In the genomic region with DNA sequence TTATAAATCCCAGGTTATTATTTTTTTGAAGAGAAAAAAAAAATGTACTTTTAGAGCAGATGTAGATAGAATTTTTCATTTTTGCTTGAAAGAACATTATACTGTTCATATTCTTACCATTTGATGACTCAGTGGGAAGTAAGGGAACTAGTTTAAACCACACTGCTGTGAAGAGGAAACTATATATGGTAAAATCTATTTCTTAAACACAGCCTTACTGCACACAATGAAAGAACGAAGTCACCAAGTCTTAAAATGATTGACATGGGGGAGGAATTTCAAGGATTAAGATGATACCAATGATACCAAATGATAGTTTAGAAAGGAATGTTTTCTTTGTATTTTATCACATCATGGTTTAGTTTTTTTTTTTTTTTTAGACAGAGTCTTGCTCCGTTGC, we compare ENCODE assay signal across 8 cellular contexts. TPM values are rescaled to one million over a fixed set of nuclear protein-coding genes. Genes with fewer than 3 reads are reported as not detected.
A peak's percentile ranks its signal among the peaks of the same experiment; 100 is the strongest.
DNase-seq lines count a peak whose midpoint lies in the region; ATAC-seq and TF ChIP-seq lines count a peak whose summit lies in the region.

No MANE protein-coding gene starts in this region.

- ATAC-seq in GM21723 (IDR thresholded peaks at IDR 0.05; ENCODE audit: unreplicated experiment) (peak; percentile 43), T-cell (replicated peaks in 1 of 4) (peak in 3 of 4 experiments; percentile 32 to 45 (median 36)), left colon (no peak)

- peaks cover 0 to under 1% of the 10 kb centered on the region in 2 donors for H3K27me3 Mint-ChIP-seq in T-cell

- H3K27ac Mint-ChIP-seq in T-cell = peak overlapping the region; percentile 59 to 62

- H3K4me3 Mint-ChIP-seq in T-cell = peak overlapping the region; percentile 19 to 53 (median 41)

- CTCF ChIA-PET in AG04449 (lab: Yijun Ruan, JAX) (interaction anchor here (0.5 kb wide), 1 partner anchor 101 kb away, joined by 3 read pairs; no protein-coding TSS in a partner anchor), T-cell (lab: Charles Lee) (interaction anchor here in 1 of 2 donors (0.5 kb wide), 1 partner anchor 635 kb away, joined by 4 read pairs; no protein-coding TSS in a partner anchor)

- TF ChIP-seq CTCF in AG04449 (IDR thresholded peaks at IDR 0.05; ENCODE audit: insufficient read depth, low read length, missing control alignments) (no peak), fibroblast of villous mesenchyme (IDR thresholded peaks at IDR 0.05; ENCODE audit: insufficient read depth, low read depth, low read length) (no peak)

- intact Hi-C loops in left colon (cut with DNase I, micrococcal nuclease) = no loop called here

- H3K36me3 Mint-ChIP-seq in T-cell = peaks cover 19% of the 10 kb centered on the region

- H3K4me1 Mint-ChIP-seq in T-cell = peaks cover 60 to 78% (median 74%) of the 10 kb centered on the region in 3 donors

- no peaks in the 10 kb centered on the region for H3K9me3 Mint-ChIP-seq in T-cell

- H3K4me3 ChIP-seq in AG04449 (ENCODE audit: low read depth, low read length) (no peak overlapping the region), fibroblast of villous mesenchyme (ENCODE audit: low read depth, low read length) (no peak overlapping the region)

- POLR2A ChIA-PET in AG04449 (lab: Yijun Ruan, JAX) (no interaction called here), T-cell (lab: Charles Lee) (no interaction called here)

- DNase-seq in AG04449 (ENCODE audit: low read depth, low spot score) (peak; percentile 61), T-cell (no peak), fibroblast of villous mesenchyme (ENCODE audit: low read depth) (peak; percentile 30), nucleus accumbens (lab: John Stamatoyannopoulos, UW) (no peak), left colon (no peak), DMS 273 treated with DMSO at 0.1 percent for 48 hours (lab: John Stamatoyannopoulos, UW) (no peak)
- DNase-seq in stimulated activated CD4-positive, alpha-beta T cell treated with anti-CD3 and anti-CD28 coated beads, Interleukin-12 subunit alpha, Interleukin-12 subunit beta, amount 100 ng/mL, for 4 hours = no peak

RNA-seq across cellular contexts. Expression of a gene that starts 5.0 kb away (rescaled TPM):
- total RNA-seq in T-cell = 100 to 1,000 TPM; 234 to 267 (median 246) TPM
- total RNA-seq in fibroblast of villous mesenchyme = 90.5 and 115 TPM in 2 replicates
- 100 to 1,000 TPM; 291 to 319 TPM for total RNA-seq in left colon

Comparison
In these comparisons a context has a peak if more than half of its experiments do, and no peak if none do; other contexts are left out.
1. DNase-seq: peak in AG04449 (single experiment) and fibroblast of villous mesenchyme (single experiment); none in T-cell (0 of 34), nucleus accumbens (0 of 56), left colon (0 of 2), stimulated activated CD4-positive, alpha-beta T cell treated with anti-CD3 and anti-CD28 coated beads, Interleukin-12 subunit alpha, Interleukin-12 subunit beta, amount 100 ng/mL, for 4 hours (single experiment) and DMS 273 treated with DMSO at 0.1 percent for 48 hours (single experiment).